In the genomic region with DNA sequence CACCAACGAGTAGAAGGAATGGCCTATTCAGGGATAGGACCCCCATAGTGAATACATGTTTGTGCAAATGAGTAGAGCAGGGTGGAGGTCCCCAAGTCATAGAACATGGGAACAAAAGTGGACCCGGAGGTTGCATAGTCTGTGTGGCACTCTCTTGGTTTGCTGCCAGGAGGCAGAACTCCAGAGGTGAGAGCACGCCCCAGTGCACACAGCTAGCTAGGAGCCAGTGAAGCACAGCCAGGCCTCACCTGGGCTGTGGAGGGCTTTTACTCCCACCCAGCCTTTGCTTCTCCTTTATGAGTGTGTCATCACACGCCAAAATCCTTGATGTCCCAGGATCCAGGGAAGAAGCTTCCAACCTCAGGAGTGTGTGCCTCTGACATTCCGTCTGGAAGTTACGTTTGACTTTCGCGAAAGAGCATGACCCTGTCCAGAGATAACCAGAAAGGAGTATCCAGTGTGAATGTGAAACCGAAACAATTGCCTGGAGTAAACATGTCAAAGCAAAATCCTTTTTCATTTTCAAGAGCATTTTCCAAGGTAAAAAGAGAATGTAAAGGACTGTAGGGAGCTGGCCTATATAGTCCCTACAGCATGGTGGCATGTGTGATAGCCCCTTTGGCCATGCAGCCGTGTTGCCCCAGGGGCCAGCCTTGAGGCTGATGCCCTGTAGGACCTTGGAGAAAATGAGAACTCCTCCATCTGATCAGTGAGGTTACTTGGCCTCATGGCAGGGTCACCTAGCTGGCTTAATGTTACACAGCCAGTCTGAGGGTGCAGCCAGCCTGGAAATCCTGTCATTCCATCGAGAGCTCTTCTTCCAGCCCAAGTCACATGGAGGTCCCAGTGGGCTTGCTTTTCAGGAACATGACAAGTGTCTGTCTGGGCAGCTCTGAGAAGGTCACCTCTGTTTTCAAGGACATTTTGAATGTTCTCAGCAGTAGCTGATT, we compare ENCODE assay signal across 12 cellular contexts. TPM values are rescaled to one million over a fixed set of nuclear protein-coding genes. Genes with fewer than 3 reads are reported as not detected.
DNase-seq lines count a peak whose midpoint lies in the region; ATAC-seq and TF ChIP-seq lines count a peak whose summit lies in the region.
"Had no signal": no experiment of that assay in that cellular context is flagged by ENCODE, and none has a peak within 500 bp of the region (broad histone marks: within the 10 kb centered on the region; RNA-seq: fewer than 3 reads in every experiment).

No MANE protein-coding gene starts in this region.

- WGBS in right cardiac atrium = 50% methylated on average over 11 of the region's 11 CpGs

- no peaks in the 10 kb centered on the region; the same call in 1 of the 2 replicates for H3K36me3 ChIP-seq in OCI-LY7 (ENCODE audit: insufficient read depth, low read length)
- no peaks in the 10 kb centered on the region for H3K36me3 ChIP-seq in Peyer's patch

- H3K9me2 ChIP-seq in OCI-LY7 (ENCODE audit: insufficient read depth, low read length) = no peaks in the 10 kb centered on the region

- peak overlapping the region; percentile 23; the same call in 1 of the 2 replicates for H3K4me2 ChIP-seq in OCI-LY7 (ENCODE audit: low read length)

- intact Hi-C loops in OCI-LY7 (cut with micrococcal nuclease; ENCODE audit: unreplicated experiment) = no loop called here
- intact Hi-C loops in right cardiac atrium (cut with DNase I) = loop anchor here in 2 of 4 donors (10.0 kb wide), 2 partner anchors 89 to 279 kb away; no protein-coding TSS in a partner anchor
- intact Hi-C loops in sciatic nerve (cut with DNase I) = loop anchor here (10.0 kb wide), 1 partner anchor 209 kb away; no protein-coding TSS in a partner anchor

- H4K20me1 ChIP-seq in OCI-LY7 (ENCODE audit: insufficient read depth, low read length) = 0 out of 2 replicates have a peak, but pooled peaks cover 4% of the 10 kb centered on the region

- H3K27me3 Mint-ChIP-seq in chondrocyte (ENCODE audit: low read depth) = no peaks in the 10 kb centered on the region

- H3K27me3 ChIP-seq in right cardiac atrium (ENCODE audit: control insufficient read depth, insufficient read depth) = no peaks in the 10 kb centered on the region
- H3K27me3 ChIP-seq in Peyer's patch = no peaks in the 10 kb centered on the region

- H3K4me3 ChIP-seq in OCI-LY7 (ENCODE audit: low read depth, low read length, poor library complexity, severe bottlenecking) (no peak overlapping the region), right cardiac atrium (ENCODE audit: low read length) (no peak overlapping the region), Peyer's patch (no peak overlapping the region)

- CTCF ChIA-PET in OCI-LY7 (lab: Charles Lee; ENCODE audit: unreplicated experiment) = no interaction called here

- H3K9me3 ChIP-seq in OCI-LY7 (ENCODE audit: low read length) (no peaks in the 10 kb centered on the region), right cardiac atrium (ENCODE audit: control insufficient read depth, low read length) (no peaks in the 10 kb centered on the region), Peyer's patch (no peaks in the 10 kb centered on the region)

- no peaks in the 10 kb centered on the region for H3K9me3 Mint-ChIP-seq in chondrocyte (ENCODE audit: low read depth)

- no peak overlapping the region for H3K4me3 Mint-ChIP-seq in chondrocyte (ENCODE audit: unreplicated experiment)

- no peak for TF ChIP-seq POLR2A in Peyer's patch (IDR thresholded peaks at IDR 0.05)

- H3K27ac ChIP-seq in OCI-LY7 (ENCODE audit: low read depth, low read length, poor library complexity, severe bottlenecking) (no peak overlapping the region), right cardiac atrium (ENCODE audit: low read length) (peak overlapping the region; percentile 70), Peyer's patch (peak overlapping the region in 1 of 4 donors; percentile 45)

- peaks cover 39% of the 10 kb centered on the region for H3K4me1 Mint-ChIP-seq in chondrocyte (ENCODE audit: low read depth)

- POLR2A ChIA-PET in OCI-LY7 (lab: Charles Lee) = interaction anchor here (0.8 to 2.1 kb wide), 3 partner anchors 10 to 61 kb away, joined by 3 to 7 read pairs (median 4); no protein-coding TSS in a partner anchor

- H3K4me1 ChIP-seq in OCI-LY7 (ENCODE audit: insufficient read depth, low read length, poor library complexity, severe bottlenecking) (peaks cover 53% of the 10 kb centered on the region), right cardiac atrium (ENCODE audit: control insufficient read depth, insufficient read depth, low read length) (peaks cover 25% of the 10 kb centered on the region), Peyer's patch (peaks cover 0 to 16% (median 11%) of the 10 kb centered on the region in 4 donors)

- H3K36me3 Mint-ChIP-seq in chondrocyte (ENCODE audit: low read depth) = peaks cover 28% of the 10 kb centered on the region

- TF ChIP-seq CTCF in OCI-LY7 (conservative IDR thresholded peaks at IDR 0.05; ENCODE audit: low read length) = no peak
- TF ChIP-seq CTCF in chondrocyte (IDR thresholded peaks at IDR 0.05) = no peak
- no peak for TF ChIP-seq CTCF in Peyer's patch (IDR thresholded peaks at IDR 0.05)

- H3K27ac Mint-ChIP-seq in chondrocyte (ENCODE audit: unreplicated experiment) = no peak overlapping the region

- no peak overlapping the region for H2AFZ ChIP-seq in OCI-LY7 (ENCODE audit: low read length)

- H3K79me2 ChIP-seq in OCI-LY7 (ENCODE audit: insufficient read depth, low read depth, low read length) = no peaks in the 10 kb centered on the region; the same call in 1 of the 2 replicates

- ATAC-seq in right cardiac atrium = peak; percentile 22 to 52
- peak; percentile 35 for ATAC-seq in sciatic nerve
- no peak for ATAC-seq in HG03025 (IDR thresholded peaks at IDR 0.05; ENCODE audit: low FRiP score, unreplicated experiment)

- no TSS peak for BruUV-seq in OCI-LY7 (replicated peaks; lab: Mats Ljungman, UMichigan)

- peak; percentile 33 for DNase-seq in DMS79 (lab: John Stamatoyannopoulos, UW)
- DNase-seq in OCI-LY7 (ENCODE audit: low spot score) = peak; percentile 12
- DNase-seq in right cardiac atrium = no peak
- no peak for DNase-seq in sciatic nerve (ENCODE audit: low spot score)
- no peak for DNase-seq in chondrocyte (ENCODE audit: low spot score)
- DNase-seq in Peyer's patch = no peak
- DNase-seq: activated CD4-positive, CD25-positive, alpha-beta regulatory T cell; activated effector memory CD4-positive, alpha-beta T cell treated with anti-CD3 and anti-CD28 coated beads, Interleukin-2, amount 50 U/mL, for 16 hours; central memory CD4-positive, alpha-beta T cell; NCI-H1436 treated with DMSO at 0.1 percent for 48 hours; NCI-H774 had no signal

RNA-seq across cellular contexts. Expression of a gene that starts 8.8 kb away (rescaled TPM):
- 11.8 and 18.8 TPM in 2 replicates for total RNA-seq in OCI-LY7 (2014; rRNA removed; shearing (Covaris generic))
- total RNA-seq in OCI-LY7 (2022) (25.5 and 26.0 TPM in 2 replicates), right cardiac atrium (10 to 100 TPM; 24.7 to 32.2 (median 28.2) TPM), sciatic nerve (184 TPM), chondrocyte (37.5 to 42.3 TPM (median 40.5 TPM) in 3 replicates), Peyer's patch (10 to 100 TPM in 3 of 4 donors, 1 to 10 TPM in 1; 6.8 to 58.6 (median 12.6) TPM)
- polyA plus RNA-seq in right cardiac atrium = 25.3 TPM

Comparison
In these comparisons a context has a peak if more than half of its experiments do, and no peak if none do; other contexts are left out.
1. DNase-seq: peak in DMS79 (single experiment) and OCI-LY7 (single experiment); none in right cardiac atrium (0 of 3), sciatic nerve (single experiment), chondrocyte (single experiment) and Peyer's patch (0 of 3).